In genomic region chr5:40879163-40879942, GRCh38 we compare ENCODE assay signal across 8 cellular contexts. TPM values are rescaled to one million over a fixed set of nuclear protein-coding genes. Genes with fewer than 3 reads are reported as not detected.
A peak's percentile ranks its signal among the peaks of the same experiment; 100 is the strongest.
DNase-seq lines count a peak whose midpoint lies in the region; ATAC-seq and TF ChIP-seq lines count a peak whose summit lies in the region.

No MANE protein-coding gene starts in this region.

- H3K4me1 ChIP-seq in cardiac muscle cell (ENCODE audit: low read depth): no peaks in the 10 kb centered on the region
- H3K4me1 ChIP-seq in right cardiac atrium (ENCODE audit: control insufficient read depth, insufficient read depth, low read length): no peaks in the 10 kb centered on the region
- peaks cover 0 to 8% (median 4%) of the 10 kb centered on the region in 6 donors for H3K4me1 ChIP-seq in spleen

- 31% methylated on average over 10 of the region's 10 CpGs for WGBS in right cardiac atrium
- 35 to 40% (median 36%) methylated on average over 10 of the region's 10 CpGs for WGBS in spleen, 5 donors

- DNase-seq in cardiac muscle cell (ENCODE audit: low read depth in 1 of 2, low spot score in 1 of 2) (peak; percentile 17 to 48), right cardiac atrium (no peak), MV-4-11 (lab: John Stamatoyannopoulos, UW) (peak; percentile 33), SW480 (ENCODE audit: low spot score) (peak; percentile 46), foreskin melanocyte (peak; percentile 29), spleen (no peak), UCSD-AML1 (lab: John Stamatoyannopoulos, UW; ENCODE audit: unreplicated experiment) (no peak)
- no peak for DNase-seq in stimulated activated naive CD8-positive, alpha-beta T cell treated with anti-CD3 and anti-CD28 coated beads, Interleukin-15, amount 100 ng/mL, for 72 hours

- H3K27ac Mint-ChIP-seq in stimulated activated naive CD8-positive, alpha-beta T cell treated with anti-CD3 and anti-CD28 coated beads, Interleukin-15, amount 100 ng/mL, for 72 hours: no peak overlapping the region

- peaks cover 12 to 20% of the 10 kb centered on the region in 2 donors for H3K9me3 Mint-ChIP-seq in stimulated activated naive CD8-positive, alpha-beta T cell treated with anti-CD3 and anti-CD28 coated beads, Interleukin-15, amount 100 ng/mL, for 72 hours

- H3K9me3 ChIP-seq in cardiac muscle cell (ENCODE audit: low read depth): no peaks in the 10 kb centered on the region
- no peaks in the 10 kb centered on the region for H3K9me3 ChIP-seq in right cardiac atrium (ENCODE audit: control insufficient read depth, low read length)
- H3K9me3 ChIP-seq in spleen: peaks cover 0 to 14% (median 6%) of the 10 kb centered on the region in 8 donors

- H3K4me3 ChIP-seq in cardiac muscle cell (no peak overlapping the region), right cardiac atrium (ENCODE audit: low read length) (no peak overlapping the region), spleen (no peak overlapping the region)

- H3K27me3 Mint-ChIP-seq in stimulated activated naive CD8-positive, alpha-beta T cell treated with anti-CD3 and anti-CD28 coated beads, Interleukin-15, amount 100 ng/mL, for 72 hours: peaks cover 8% of the 10 kb centered on the region

- no peak for ATAC-seq in right cardiac atrium
- ATAC-seq in stimulated activated naive CD8-positive, alpha-beta T cell treated with anti-CD3 and anti-CD28 coated beads, Interleukin-15, amount 100 ng/mL, for 72 hours: no peak

- H3K4me3 Mint-ChIP-seq in stimulated activated naive CD8-positive, alpha-beta T cell treated with anti-CD3 and anti-CD28 coated beads, Interleukin-15, amount 100 ng/mL, for 72 hours: no peak overlapping the region

- H3K27ac ChIP-seq in cardiac muscle cell: no peak overlapping the region
- no peak overlapping the region for H3K27ac ChIP-seq in right cardiac atrium (ENCODE audit: low read length)
- no peak overlapping the region for H3K27ac ChIP-seq in spleen

- H3K27me3 ChIP-seq in cardiac muscle cell (no peaks in the 10 kb centered on the region), right cardiac atrium (ENCODE audit: control insufficient read depth, insufficient read depth) (no peaks in the 10 kb centered on the region), spleen (replicated peaks in 1 of 7) (no peaks in the 10 kb centered on the region)

- peak; percentile 41 for TF ChIP-seq CTCF in cardiac muscle cell (IDR thresholded peaks at IDR 0.05; ENCODE audit: low read depth, low read length)
- TF ChIP-seq CTCF in spleen (IDR thresholded peaks at IDR 0.05 in 8 of 11, conservative IDR thresholded peaks at IDR 0.05 in 3 of 11): peak in 9 of 11 experiments; percentile 30 to 70 (median 58)

- intact Hi-C loops in right cardiac atrium (cut with DNase I): loop anchor here in 2 of 4 donors (10.0 kb wide), 2 partner anchors 125 to 1305 kb away; partner anchors contain the start of gene TTC33 (in 1 of the 2)
- intact Hi-C loops in spleen (cut with DNase I; ENCODE audit: low total_unique reads): loop anchor here (5.0 to 10.0 kb wide), 2 partner anchors 125 to 1167 kb away; partner anchors contain the start of gene TTC33

- TF ChIP-seq POLR2A in spleen (IDR thresholded peaks at IDR 0.05): no peak

- no peaks in the 10 kb centered on the region for H3K4me1 Mint-ChIP-seq in stimulated activated naive CD8-positive, alpha-beta T cell treated with anti-CD3 and anti-CD28 coated beads, Interleukin-15, amount 100 ng/mL, for 72 hours

- H3K36me3 ChIP-seq in cardiac muscle cell: no peaks in the 10 kb centered on the region
- H3K36me3 ChIP-seq in spleen: no peaks in the 10 kb centered on the region

RNA-seq across cellular contexts. Expression of gene C7, which starts 29.9 kb away (rescaled TPM):
- total RNA-seq in cardiac muscle cell (66.3 and 153 TPM in 2 replicates), right cardiac atrium (1,000 to 10,000 TPM in 1 of 4 donors, 100 to 1,000 TPM in 3; 566 to 1,240 (median 707) TPM), spleen (100 to 1,000 TPM in 5 of 7 donors, 10 to 100 TPM in 2; 65.0 to 867 (median 344) TPM)
- polyA plus RNA-seq in cardiac muscle cell (64.0 and 97.9 TPM in 2 replicates), right cardiac atrium (518 TPM), spleen (10 to 100 TPM; 19.0 to 53.2 (median 32.8) TPM)

RNA-seq across cellular contexts. Expression of gene CARD6, which starts 38.2 kb away (rescaled TPM):
- total RNA-seq in cardiac muscle cell (0.11 and 0.12 TPM in 2 replicates), right cardiac atrium (1 to 10 TPM; 7.7 to 9.6 (median 8.5) TPM), spleen (10 to 100 TPM; 20.7 to 37.1 (median 35.1) TPM)
- polyA plus RNA-seq in cardiac muscle cell (0.06 and 0.32 TPM in 2 replicates), right cardiac atrium (3.8 TPM), spleen (10 to 100 TPM in 1 of 3 donors, 1 to 10 TPM in 2; 3.8 to 10.3 (median 3.9) TPM)

RNA-seq across cellular contexts. Expression of gene RPL37, which starts 44.3 kb away (rescaled TPM):
- total RNA-seq in cardiac muscle cell: 115 and 181 TPM in 2 replicates
- polyA plus RNA-seq in cardiac muscle cell: 473 and 553 TPM in 2 replicates
- total RNA-seq in right cardiac atrium: 100 to 1,000 TPM; 583 to 782 (median 626) TPM
- polyA plus RNA-seq in right cardiac atrium: 849 TPM
- 1,000 to 10,000 TPM in 4 of 7 donors, 100 to 1,000 TPM in 3; 278 to 1,416 (median 1,048) TPM for total RNA-seq in spleen
- 1,000 to 10,000 TPM; 2,182 to 5,876 (median 5,099) TPM for polyA plus RNA-seq in spleen

Comparison
In these comparisons a context has a peak if more than half of its experiments do, and no peak if none do; other contexts are left out.
1. DNase-seq: peak in cardiac muscle cell (2 of 2), MV-4-11 (single experiment), SW480 (single experiment) and foreskin melanocyte (single experiment); none in right cardiac atrium (0 of 3), spleen (single experiment), stimulated activated naive CD8-positive, alpha-beta T cell treated with anti-CD3 and anti-CD28 coated beads, Interleukin-15, amount 100 ng/mL, for 72 hours (0 of 2) and UCSD-AML1 (single experiment).